Comparison of ENCODE assay signal across 8 cellular contexts in the genomic region with DNA sequence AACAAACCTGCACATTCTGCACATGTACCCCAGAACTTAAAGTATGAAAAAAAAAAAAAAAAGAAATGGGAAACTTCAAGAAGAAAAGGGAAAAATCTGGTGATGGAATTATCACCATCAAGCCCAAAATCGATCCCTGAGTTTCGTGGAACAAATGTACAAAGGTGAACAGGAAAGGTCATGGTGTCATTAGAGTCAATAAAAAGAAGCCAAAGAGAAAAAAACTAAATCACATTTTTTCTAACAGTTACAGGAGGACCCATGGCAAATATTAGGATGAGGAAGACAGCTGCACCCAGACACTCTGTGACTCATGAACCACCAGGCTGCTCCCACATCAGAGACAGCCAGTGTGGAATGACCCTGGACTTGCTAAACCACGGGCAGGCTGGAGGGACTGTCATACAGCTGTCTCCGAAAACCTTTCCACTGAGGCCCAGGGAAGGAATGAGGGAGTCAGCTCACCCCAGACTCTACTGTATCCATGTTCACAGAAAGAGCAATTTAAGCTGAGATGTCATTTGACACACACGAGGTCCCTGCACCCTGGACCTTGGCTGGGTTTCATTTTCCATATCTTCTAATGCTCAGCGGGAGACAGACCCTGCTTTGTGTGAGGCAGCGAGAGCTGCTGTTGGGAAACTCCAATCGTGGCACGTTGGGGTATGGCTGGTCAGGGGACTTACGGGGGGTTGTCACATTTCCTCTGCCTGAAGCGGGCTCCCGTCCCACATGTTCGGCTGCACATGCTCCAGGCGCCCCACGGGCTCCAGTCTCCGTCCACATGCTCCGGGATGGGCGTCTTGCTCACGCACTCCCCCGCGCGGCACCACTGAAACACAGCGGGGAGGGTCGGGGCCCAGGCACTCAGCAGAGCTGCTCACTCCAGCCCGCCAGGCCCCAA.
A peak's percentile ranks its signal among the peaks of the same experiment; 100 is the strongest.
DNase-seq lines count a peak whose midpoint lies in the region; ATAC-seq lines count a peak whose summit lies in the region.

No MANE protein-coding gene starts in this region.

- peak overlapping the region; percentile 16 to 44 for H3K4me3 ChIP-seq in stomach smooth muscle (ENCODE audit: low read length in 2 of 2)

- H3K36me3 ChIP-seq in stomach smooth muscle (ENCODE audit: control insufficient read depth in 2 of 2, insufficient read depth in 2 of 2, low read length in 2 of 2), result no peaks in the 10 kb centered on the region

- H3K9me3 Mint-ChIP-seq in activated naive CD4-positive, alpha-beta T cell treated with anti-CD3 and anti-CD28 coated beads, Interleukin-2, amount 50 U/mL, for 72 hours, result no peaks in the 10 kb centered on the region

- H3K27me3 ChIP-seq in stomach smooth muscle (ENCODE audit: control insufficient read depth in 1 of 2, insufficient read depth in 2 of 2, low read length in 2 of 2), result no peaks in the 10 kb centered on the region

- DNase-seq in NCI-H524 (lab: John Stamatoyannopoulos, UW) (peak; percentile 15 to 48), NCI-H524 treated with DMSO at 0.1 percent for 48 hours (lab: John Stamatoyannopoulos, UW) (no peak), left colon (no peak), NCI-H2227 (lab: John Stamatoyannopoulos, UW; ENCODE audit: unreplicated experiment) (no peak), superior temporal gyrus (ENCODE audit: extremely low spot score) (no peak), NCI-H2196 (lab: John Stamatoyannopoulos, UW; ENCODE audit: unreplicated experiment) (no peak)
- peak in 1 of 2 donors; percentile 42 for DNase-seq in activated naive CD4-positive, alpha-beta T cell treated with anti-CD3 and anti-CD28 coated beads, Interleukin-2, amount 50 U/mL, for 72 hours (ENCODE audit: low spot score in 2 of 2)

- intact Hi-C loops in left colon (cut with DNase I, micrococcal nuclease), result no loop called here

- peak; percentile 78 to 79 for ATAC-seq in activated naive CD4-positive, alpha-beta T cell treated with anti-CD3 and anti-CD28 coated beads, Interleukin-2, amount 50 U/mL, for 72 hours
- peak; percentile 73 for ATAC-seq in left colon

- H3K9ac ChIP-seq in stomach smooth muscle (ENCODE audit: low read length in 2 of 2), result no peak overlapping the region

- no peak overlapping the region for H3K27ac Mint-ChIP-seq in activated naive CD4-positive, alpha-beta T cell treated with anti-CD3 and anti-CD28 coated beads, Interleukin-2, amount 50 U/mL, for 72 hours

- H3K36me3 Mint-ChIP-seq in activated naive CD4-positive, alpha-beta T cell treated with anti-CD3 and anti-CD28 coated beads, Interleukin-2, amount 50 U/mL, for 72 hours, result no peaks in the 10 kb centered on the region

- peaks cover 9% of the 10 kb centered on the region for H3K4me1 ChIP-seq in stomach smooth muscle (ENCODE audit: control insufficient read depth, insufficient read depth, low read length)

- no peaks in the 10 kb centered on the region for H3K9me3 ChIP-seq in stomach smooth muscle (ENCODE audit: control insufficient read depth in 2 of 2, low read length in 2 of 2)

- H3K27ac ChIP-seq in stomach smooth muscle (ENCODE audit: low read length), result peak overlapping the region; percentile 6

Comparison
In these comparisons a context has a peak if more than half of its experiments do, and no peak if none do; other contexts are left out.
1. DNase-seq: peak in NCI-H524 (2 of 2); none in NCI-H524 treated with DMSO at 0.1 percent for 48 hours (single experiment), left colon (0 of 2), NCI-H2227 (single experiment), superior temporal gyrus (single experiment) and NCI-H2196 (single experiment).